In the genomic region with DNA sequence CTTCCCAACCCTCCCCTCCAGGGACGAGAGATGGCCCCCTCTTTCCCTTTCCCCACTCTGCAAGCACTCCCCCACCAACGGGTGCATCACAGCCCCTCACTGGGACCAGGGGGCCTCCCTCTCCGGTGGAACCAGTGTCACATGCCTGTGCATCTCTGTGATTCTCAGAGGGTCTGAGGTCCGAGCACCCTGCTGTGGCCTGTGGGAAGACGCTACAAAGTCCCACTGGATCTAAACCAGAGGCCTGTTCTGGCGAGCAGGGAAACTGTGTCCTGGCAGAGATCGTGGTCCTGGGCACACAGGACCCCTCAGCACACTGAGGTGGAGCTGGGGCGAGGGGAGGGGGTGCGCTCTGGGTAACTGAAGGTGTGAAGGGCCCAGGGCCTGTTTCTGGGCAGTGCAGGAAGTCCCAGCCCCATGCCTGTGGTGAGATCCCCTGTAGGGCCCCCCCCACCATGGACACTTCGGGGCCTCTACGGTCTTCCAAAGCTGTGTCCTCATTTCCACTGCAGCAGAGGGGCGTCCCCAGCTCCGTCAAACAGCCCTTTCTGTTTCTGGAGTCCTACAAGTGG, we compare ENCODE assay signal across 1 cellular context.
TF ChIP-seq lines count a peak whose summit lies in the region.

No MANE protein-coding gene starts in this region.

TF ChIP-seq in HepG2, 621 proteins besides CTCF, POLR2A, EP300 and RAD21 (continued from another document and continues in another):
- no peak for TF ChIP-seq RFXAP (CRISPR knock-in tag; IDR thresholded peaks at IDR 0.05; ENCODE audit: borderline replicate concordance)
- TF ChIP-seq, protein P1, sequence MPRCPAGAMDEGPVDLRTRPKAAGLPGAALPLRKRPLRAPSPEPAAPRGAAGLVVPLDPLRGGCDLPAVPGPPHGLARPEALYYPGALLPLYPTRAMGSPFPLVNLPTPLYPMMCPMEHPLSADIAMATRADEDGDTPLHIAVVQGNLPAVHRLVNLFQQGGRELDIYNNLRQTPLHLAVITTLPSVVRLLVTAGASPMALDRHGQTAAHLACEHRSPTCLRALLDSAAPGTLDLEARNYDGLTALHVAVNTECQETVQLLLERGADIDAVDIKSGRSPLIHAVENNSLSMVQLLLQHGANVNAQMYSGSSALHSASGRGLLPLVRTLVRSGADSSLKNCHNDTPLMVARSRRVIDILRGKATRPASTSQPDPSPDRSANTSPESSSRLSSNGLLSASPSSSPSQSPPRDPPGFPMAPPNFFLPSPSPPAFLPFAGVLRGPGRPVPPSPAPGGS (CRISPR knock-in tag; IDR thresholded peaks at IDR 0.05): no peak
- no peak for TF ChIP-seq HOXA9 (CRISPR knock-in tag; IDR thresholded peaks at IDR 0.05; ENCODE audit: borderline replicate concordance)
- TF ChIP-seq ZNF75D (CRISPR knock-in tag; IDR thresholded peaks at IDR 0.05; ENCODE audit: borderline replicate concordance): no peak
- peak; percentile 47 for TF ChIP-seq PTBP1 (IDR thresholded peaks at IDR 0.05; ENCODE audit: low read depth, low read length, poor library complexity, severe bottlenecking)
- TF ChIP-seq, protein P2, sequence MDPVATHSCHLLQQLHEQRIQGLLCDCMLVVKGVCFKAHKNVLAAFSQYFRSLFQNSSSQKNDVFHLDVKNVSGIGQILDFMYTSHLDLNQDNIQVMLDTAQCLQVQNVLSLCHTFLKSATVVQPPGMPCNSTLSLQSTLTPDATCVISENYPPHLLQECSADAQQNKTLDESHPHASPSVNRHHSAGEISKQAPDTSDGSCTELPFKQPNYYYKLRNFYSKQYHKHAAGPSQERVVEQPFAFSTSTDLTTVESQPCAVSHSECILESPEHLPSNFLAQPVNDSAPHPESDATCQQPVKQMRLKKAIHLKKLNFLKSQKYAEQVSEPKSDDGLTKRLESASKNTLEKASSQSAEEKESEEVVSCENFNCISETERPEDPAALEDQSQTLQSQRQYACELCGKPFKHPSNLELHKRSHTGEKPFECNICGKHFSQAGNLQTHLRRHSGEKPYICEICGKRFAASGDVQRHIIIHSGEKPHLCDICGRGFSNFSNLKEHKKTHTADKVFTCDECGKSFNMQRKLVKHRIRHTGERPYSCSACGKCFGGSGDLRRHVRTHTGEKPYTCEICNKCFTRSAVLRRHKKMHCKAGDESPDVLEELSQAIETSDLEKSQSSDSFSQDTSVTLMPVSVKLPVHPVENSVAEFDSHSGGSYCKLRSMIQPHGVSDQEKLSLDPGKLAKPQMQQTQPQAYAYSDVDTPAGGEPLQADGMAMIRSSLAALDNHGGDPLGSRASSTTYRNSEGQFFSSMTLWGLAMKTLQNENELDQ (CRISPR knock-in tag; IDR thresholded peaks at IDR 0.05; ENCODE audit: borderline replicate concordance): no peak
- TF ChIP-seq RELA (CRISPR knock-in tag; IDR thresholded peaks at IDR 0.05): no peak
- no peak for TF ChIP-seq TAF1 (CRISPR knock-in tag; IDR thresholded peaks at IDR 0.05)
- no peak for TF ChIP-seq PAF1 (CRISPR knock-in tag; IDR thresholded peaks at IDR 0.05)
- TF ChIP-seq ZNF572 (CRISPR knock-in tag; IDR thresholded peaks at IDR 0.05): no peak
- TF ChIP-seq RORA (CRISPR knock-in tag; IDR thresholded peaks at IDR 0.05): no peak
- no peak for TF ChIP-seq ATF1 (CRISPR knock-in tag; IDR thresholded peaks at IDR 0.05)
- TF ChIP-seq, protein P3, sequence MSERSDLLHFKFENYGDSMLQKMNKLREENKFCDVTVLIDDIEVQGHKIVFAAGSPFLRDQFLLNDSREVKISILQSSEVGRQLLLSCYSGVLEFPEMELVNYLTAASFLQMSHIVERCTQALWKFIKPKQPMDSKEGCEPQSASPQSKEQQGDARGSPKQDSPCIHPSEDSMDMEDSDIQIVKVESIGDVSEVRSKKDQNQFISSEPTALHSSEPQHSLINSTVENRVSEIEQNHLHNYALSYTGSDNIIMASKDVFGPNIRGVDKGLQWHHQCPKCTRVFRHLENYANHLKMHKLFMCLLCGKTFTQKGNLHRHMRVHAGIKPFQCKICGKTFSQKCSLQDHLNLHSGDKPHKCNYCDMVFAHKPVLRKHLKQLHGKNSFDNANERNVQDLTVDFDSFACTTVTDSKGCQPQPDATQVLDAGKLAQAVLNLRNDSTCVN (CRISPR knock-in tag; IDR thresholded peaks at IDR 0.05; ENCODE audit: borderline replicate concordance): no peak
- TF ChIP-seq, protein P4, sequence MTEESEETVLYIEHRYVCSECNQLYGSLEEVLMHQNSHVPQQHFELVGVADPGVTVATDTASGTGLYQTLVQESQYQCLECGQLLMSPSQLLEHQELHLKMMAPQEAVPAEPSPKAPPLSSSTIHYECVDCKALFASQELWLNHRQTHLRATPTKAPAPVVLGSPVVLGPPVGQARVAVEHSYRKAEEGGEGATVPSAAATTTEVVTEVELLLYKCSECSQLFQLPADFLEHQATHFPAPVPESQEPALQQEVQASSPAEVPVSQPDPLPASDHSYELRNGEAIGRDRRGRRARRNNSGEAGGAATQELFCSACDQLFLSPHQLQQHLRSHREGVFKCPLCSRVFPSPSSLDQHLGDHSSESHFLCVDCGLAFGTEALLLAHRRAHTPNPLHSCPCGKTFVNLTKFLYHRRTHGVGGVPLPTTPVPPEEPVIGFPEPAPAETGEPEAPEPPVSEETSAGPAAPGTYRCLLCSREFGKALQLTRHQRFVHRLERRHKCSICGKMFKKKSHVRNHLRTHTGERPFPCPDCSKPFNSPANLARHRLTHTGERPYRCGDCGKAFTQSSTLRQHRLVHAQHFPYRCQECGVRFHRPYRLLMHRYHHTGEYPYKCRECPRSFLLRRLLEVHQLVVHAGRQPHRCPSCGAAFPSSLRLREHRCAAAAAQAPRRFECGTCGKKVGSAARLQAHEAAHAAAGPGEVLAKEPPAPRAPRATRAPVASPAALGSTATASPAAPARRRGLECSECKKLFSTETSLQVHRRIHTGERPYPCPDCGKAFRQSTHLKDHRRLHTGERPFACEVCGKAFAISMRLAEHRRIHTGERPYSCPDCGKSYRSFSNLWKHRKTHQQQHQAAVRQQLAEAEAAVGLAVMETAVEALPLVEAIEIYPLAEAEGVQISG (CRISPR knock-in tag; IDR thresholded peaks at IDR 0.05): no peak
- TF ChIP-seq, protein P5, sequence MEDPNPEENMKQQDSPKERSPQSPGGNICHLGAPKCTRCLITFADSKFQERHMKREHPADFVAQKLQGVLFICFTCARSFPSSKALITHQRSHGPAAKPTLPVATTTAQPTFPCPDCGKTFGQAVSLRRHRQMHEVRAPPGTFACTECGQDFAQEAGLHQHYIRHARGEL (CRISPR knock-in tag; IDR thresholded peaks at IDR 0.05): no peak
- peak; percentile 16; the same call in 1 of the 2 replicates for TF ChIP-seq ZFY (CRISPR knock-in tag; IDR thresholded peaks at IDR 0.05)
- TF ChIP-seq FIP1L1 (IDR thresholded peaks at IDR 0.05; ENCODE audit: borderline replicate concordance, insufficient read depth, low read depth, low read length): 0 out of 2 replicates have a peak, but pooled peaks have one; percentile 48
- no peak for TF ChIP-seq BORCS8-MEF2B (CRISPR knock-in tag; IDR thresholded peaks at IDR 0.05)
- no peak for TF ChIP-seq ZNF547 (CRISPR knock-in tag; IDR thresholded peaks at IDR 0.05)
- no peak for TF ChIP-seq PLRG1 (conservative IDR thresholded peaks at IDR 0.05)
- TF ChIP-seq, protein P6, sequence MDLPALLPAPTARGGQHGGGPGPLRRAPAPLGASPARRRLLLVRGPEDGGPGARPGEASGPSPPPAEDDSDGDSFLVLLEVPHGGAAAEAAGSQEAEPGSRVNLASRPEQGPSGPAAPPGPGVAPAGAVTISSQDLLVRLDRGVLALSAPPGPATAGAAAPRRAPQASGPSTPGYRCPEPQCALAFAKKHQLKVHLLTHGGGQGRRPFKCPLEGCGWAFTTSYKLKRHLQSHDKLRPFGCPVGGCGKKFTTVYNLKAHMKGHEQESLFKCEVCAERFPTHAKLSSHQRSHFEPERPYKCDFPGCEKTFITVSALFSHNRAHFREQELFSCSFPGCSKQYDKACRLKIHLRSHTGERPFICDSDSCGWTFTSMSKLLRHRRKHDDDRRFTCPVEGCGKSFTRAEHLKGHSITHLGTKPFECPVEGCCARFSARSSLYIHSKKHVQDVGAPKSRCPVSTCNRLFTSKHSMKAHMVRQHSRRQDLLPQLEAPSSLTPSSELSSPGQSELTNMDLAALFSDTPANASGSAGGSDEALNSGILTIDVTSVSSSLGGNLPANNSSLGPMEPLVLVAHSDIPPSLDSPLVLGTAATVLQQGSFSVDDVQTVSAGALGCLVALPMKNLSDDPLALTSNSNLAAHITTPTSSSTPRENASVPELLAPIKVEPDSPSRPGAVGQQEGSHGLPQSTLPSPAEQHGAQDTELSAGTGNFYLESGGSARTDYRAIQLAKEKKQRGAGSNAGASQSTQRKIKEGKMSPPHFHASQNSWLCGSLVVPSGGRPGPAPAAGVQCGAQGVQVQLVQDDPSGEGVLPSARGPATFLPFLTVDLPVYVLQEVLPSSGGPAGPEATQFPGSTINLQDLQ (CRISPR knock-in tag; IDR thresholded peaks at IDR 0.05): no peak
- TF ChIP-seq ARNT2 (CRISPR knock-in tag; IDR thresholded peaks at IDR 0.05; ENCODE audit: low read depth): 0 out of 2 replicates have a peak, but pooled peaks have one; percentile 14
- TF ChIP-seq KDM3A (CRISPR knock-in tag; IDR thresholded peaks at IDR 0.05; ENCODE audit: low read depth): no peak
- TF ChIP-seq IRF2 (CRISPR knock-in tag; IDR thresholded peaks at IDR 0.05): no peak
- no peak for TF ChIP-seq ZNF232 (CRISPR knock-in tag; IDR thresholded peaks at IDR 0.05; ENCODE audit: borderline replicate concordance)
- TF ChIP-seq, protein P7, sequence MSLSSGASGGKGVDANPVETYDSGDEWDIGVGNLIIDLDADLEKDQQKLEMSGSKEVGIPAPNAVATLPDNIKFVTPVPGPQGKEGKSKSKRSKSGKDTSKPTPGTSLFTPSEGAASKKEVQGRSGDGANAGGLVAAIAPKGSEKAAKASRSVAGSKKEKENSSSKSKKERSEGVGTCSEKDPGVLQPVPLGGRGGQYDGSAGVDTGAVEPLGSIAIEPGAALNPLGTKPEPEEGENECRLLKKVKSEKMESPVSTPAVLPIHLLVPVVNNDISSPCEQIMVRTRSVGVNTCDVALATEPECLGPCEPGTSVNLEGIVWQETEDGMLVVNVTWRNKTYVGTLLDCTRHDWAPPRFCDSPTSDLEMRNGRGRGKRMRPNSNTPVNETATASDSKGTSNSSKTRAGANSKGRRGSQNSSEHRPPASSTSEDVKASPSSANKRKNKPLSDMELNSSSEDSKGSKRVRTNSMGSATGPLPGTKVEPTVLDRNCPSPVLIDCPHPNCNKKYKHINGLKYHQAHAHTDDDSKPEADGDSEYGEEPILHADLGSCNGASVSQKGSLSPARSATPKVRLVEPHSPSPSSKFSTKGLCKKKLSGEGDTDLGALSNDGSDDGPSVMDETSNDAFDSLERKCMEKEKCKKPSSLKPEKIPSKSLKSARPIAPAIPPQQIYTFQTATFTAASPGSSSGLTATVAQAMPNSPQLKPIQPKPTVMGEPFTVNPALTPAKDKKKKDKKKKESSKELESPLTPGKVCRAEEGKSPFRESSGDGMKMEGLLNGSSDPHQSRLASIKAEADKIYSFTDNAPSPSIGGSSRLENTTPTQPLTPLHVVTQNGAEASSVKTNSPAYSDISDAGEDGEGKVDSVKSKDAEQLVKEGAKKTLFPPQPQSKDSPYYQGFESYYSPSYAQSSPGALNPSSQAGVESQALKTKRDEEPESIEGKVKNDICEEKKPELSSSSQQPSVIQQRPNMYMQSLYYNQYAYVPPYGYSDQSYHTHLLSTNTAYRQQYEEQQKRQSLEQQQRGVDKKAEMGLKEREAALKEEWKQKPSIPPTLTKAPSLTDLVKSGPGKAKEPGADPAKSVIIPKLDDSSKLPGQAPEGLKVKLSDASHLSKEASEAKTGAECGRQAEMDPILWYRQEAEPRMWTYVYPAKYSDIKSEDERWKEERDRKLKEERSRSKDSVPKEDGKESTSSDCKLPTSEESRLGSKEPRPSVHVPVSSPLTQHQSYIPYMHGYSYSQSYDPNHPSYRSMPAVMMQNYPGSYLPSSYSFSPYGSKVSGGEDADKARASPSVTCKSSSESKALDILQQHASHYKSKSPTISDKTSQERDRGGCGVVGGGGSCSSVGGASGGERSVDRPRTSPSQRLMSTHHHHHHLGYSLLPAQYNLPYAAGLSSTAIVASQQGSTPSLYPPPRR (CRISPR knock-in tag; IDR thresholded peaks at IDR 0.05; ENCODE audit: borderline replicate concordance): no peak
- no peak for TF ChIP-seq TGIF2 (CRISPR knock-in tag; IDR thresholded peaks at IDR 0.05)
- TF ChIP-seq RBM22 (optimal IDR thresholded peaks at IDR 0.05; ENCODE audit: low read length): peak; percentile 67
- TF ChIP-seq, protein P8, sequence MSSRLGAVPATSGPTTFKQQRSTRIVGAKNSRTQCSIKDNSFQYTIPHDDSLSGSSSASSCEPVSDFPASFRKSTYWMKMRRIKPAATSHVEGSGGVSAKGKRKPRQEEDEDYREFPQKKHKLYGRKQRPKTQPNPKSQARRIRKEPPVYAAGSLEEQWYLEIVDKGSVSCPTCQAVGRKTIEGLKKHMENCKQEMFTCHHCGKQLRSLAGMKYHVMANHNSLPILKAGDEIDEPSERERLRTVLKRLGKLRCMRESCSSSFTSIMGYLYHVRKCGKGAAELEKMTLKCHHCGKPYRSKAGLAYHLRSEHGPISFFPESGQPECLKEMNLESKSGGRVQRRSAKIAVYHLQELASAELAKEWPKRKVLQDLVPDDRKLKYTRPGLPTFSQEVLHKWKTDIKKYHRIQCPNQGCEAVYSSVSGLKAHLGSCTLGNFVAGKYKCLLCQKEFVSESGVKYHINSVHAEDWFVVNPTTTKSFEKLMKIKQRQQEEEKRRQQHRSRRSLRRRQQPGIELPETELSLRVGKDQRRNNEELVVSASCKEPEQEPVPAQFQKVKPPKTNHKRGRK (CRISPR knock-in tag; IDR thresholded peaks at IDR 0.05): no peak
- TF ChIP-seq ARNT (IDR thresholded peaks at IDR 0.05): no peak
- TF ChIP-seq, protein P9, sequence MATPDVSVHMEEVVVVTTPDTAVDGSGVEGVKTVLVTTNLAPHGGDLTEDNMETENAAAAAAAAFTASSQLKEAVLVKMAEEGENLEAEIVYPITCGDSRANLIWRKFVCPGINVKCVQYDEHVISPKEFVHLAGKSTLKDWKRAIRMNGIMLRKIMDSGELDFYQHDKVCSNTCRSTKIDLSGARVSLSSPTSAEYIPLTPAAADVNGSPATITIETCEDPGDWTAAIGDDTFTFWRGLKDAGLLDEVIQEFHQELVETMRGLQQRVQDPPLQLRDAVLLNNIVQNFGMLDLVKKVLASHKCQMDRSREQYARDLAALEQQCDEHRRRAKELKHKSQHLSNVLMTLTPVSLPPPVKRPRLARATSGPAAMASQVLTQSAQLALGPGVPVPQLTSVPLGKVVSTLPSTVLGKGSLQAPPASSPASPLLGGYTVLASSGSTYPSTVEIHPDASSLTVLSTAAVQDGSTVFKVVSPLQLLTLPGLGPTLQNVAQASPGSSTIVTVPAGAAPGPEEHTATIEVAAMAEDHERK (CRISPR knock-in tag; IDR thresholded peaks at IDR 0.05; ENCODE audit: low read depth): no peak
- TF ChIP-seq AKAP8 (CRISPR knock-in tag; IDR thresholded peaks at IDR 0.05): no peak
- no peak for TF ChIP-seq ZNF382 (CRISPR knock-in tag; IDR thresholded peaks at IDR 0.05; ENCODE audit: borderline replicate concordance)
- TF ChIP-seq ZNF816 (CRISPR knock-in tag; IDR thresholded peaks at IDR 0.05; ENCODE audit: borderline replicate concordance): no peak
- TF ChIP-seq HOXA3 (CRISPR knock-in tag; IDR thresholded peaks at IDR 0.05): no peak
- TF ChIP-seq ZNF549 (CRISPR knock-in tag; IDR thresholded peaks at IDR 0.05): no peak
- TF ChIP-seq ZNF7 (CRISPR knock-in tag; IDR thresholded peaks at IDR 0.05): no peak
- peak; percentile 97 for TF ChIP-seq AGO2 (optimal IDR thresholded peaks at IDR 0.05; ENCODE audit: low read depth, low read length)
- no peak for TF ChIP-seq ZNF879 (CRISPR knock-in tag; IDR thresholded peaks at IDR 0.05)
- TF ChIP-seq ZNF841 (CRISPR knock-in tag; IDR thresholded peaks at IDR 0.05; ENCODE audit: borderline replicate concordance): no peak
- TF ChIP-seq EED (CRISPR knock-in tag; IDR thresholded peaks at IDR 0.05): no peak
